14 cellular contexts compared by ENCODE assay signal in genomic region chr10:22657566-22658190, GRCh38. TPM values are rescaled to one million over a fixed set of nuclear protein-coding genes. Genes with fewer than 3 reads are reported as not detected.
DNase-seq lines count a peak whose midpoint lies in the region; ATAC-seq and TF ChIP-seq lines count a peak whose summit lies in the region.
"Had no signal": no experiment of that assay in that cellular context is flagged by ENCODE, and none has a peak within 500 bp of the region (broad histone marks: within the 10 kb centered on the region; RNA-seq: fewer than 3 reads in every experiment).

No MANE protein-coding gene starts in this region.

- peaks cover 0 to 20% (median 6%) of the 10 kb centered on the region in 3 donors for H3K36me3 Mint-ChIP-seq in CD8-positive, alpha-beta memory T cell
- H3K36me3 Mint-ChIP-seq in IgD-negative memory B cell (peaks cover 7% of the 10 kb centered on the region), nephron progenitor cell (ENCODE audit: low read depth) (peaks cover 6% of the 10 kb centered on the region)

- H2AFZ ChIP-seq in Karpas-422 (ENCODE audit: low read length): no peak overlapping the region

- H3K4me1 ChIP-seq in CD8-positive, alpha-beta memory T cell (ENCODE audit: insufficient read depth, low read length): peaks cover 98% of the 10 kb centered on the region
- no peaks in the 10 kb centered on the region for H3K4me1 ChIP-seq in Karpas-422 (ENCODE audit: low read length)
- H3K4me1 ChIP-seq: HAP-1 had no signal

- peak overlapping the region; percentile 78 to 99 (median 93) for H3K27ac Mint-ChIP-seq in CD8-positive, alpha-beta memory T cell
- H3K27ac Mint-ChIP-seq in IgD-negative memory B cell: peak overlapping the region; percentile 32 to 90 (median 86)
- peak overlapping the region; percentile 70 for H3K27ac Mint-ChIP-seq in nephron progenitor cell

- H3K27ac ChIP-seq in CD8-positive, alpha-beta memory T cell (ENCODE audit: low read depth, low read length): no peak overlapping the region
- no peak overlapping the region for H3K27ac ChIP-seq in Karpas-422 (ENCODE audit: low read length)
- H3K27ac ChIP-seq: lower lobe of right lung had no signal

- no peaks in the 10 kb centered on the region for H3K27me3 ChIP-seq in CD8-positive, alpha-beta memory T cell (ENCODE audit: insufficient read depth, low read length, poor library complexity, severe bottlenecking)
- no peaks in the 10 kb centered on the region for H3K27me3 ChIP-seq in Karpas-422 (ENCODE audit: low read length)

- peaks cover 92 to 100% (median 99%) of the 10 kb centered on the region in 3 donors for H3K4me1 Mint-ChIP-seq in CD8-positive, alpha-beta memory T cell
- peaks cover 66 to 78% (median 77%) of the 10 kb centered on the region in 3 donors for H3K4me1 Mint-ChIP-seq in IgD-negative memory B cell
- peaks cover 95% of the 10 kb centered on the region for H3K4me1 Mint-ChIP-seq in nephron progenitor cell

- H3K9me2 ChIP-seq in Karpas-422 (replicated peaks; ENCODE audit: insufficient read depth, low read length): no peaks in the 10 kb centered on the region

- ATAC-seq in HG03520 (IDR thresholded peaks at IDR 0.05; ENCODE audit: unreplicated experiment): no peak

- H3K4me3 Mint-ChIP-seq in CD8-positive, alpha-beta memory T cell: peak overlapping the region; percentile 60 to 90 (median 82)
- peak overlapping the region in 3 of 4 donors; percentile 51 to 71 (median 69) for H3K4me3 Mint-ChIP-seq in IgD-negative memory B cell
- no peak overlapping the region for H3K4me3 Mint-ChIP-seq in nephron progenitor cell

- no peak for TF ChIP-seq CTCF in cardiac fibroblast (IDR thresholded peaks at IDR 0.05; ENCODE audit: low read depth, low read length)
- no peak for TF ChIP-seq CTCF in nephron progenitor cell (IDR thresholded peaks at IDR 0.05)
- no peak for TF ChIP-seq CTCF in GM10266 (IDR thresholded peaks at IDR 0.05; ENCODE audit: control insufficient read depth, insufficient read depth, low read depth, missing control alignments)

- no peaks in the 10 kb centered on the region for H3K79me2 ChIP-seq in Karpas-422 (ENCODE audit: low read length)

- H3K27me3 Mint-ChIP-seq in CD8-positive, alpha-beta memory T cell: no peaks in the 10 kb centered on the region
- H3K27me3 Mint-ChIP-seq in IgD-negative memory B cell (no peaks in the 10 kb centered on the region), nephron progenitor cell (ENCODE audit: low read depth, poor library complexity) (peaks cover 2% of the 10 kb centered on the region)

- H3K36me3 ChIP-seq in CD8-positive, alpha-beta memory T cell (ENCODE audit: insufficient read depth, low read length): no peaks in the 10 kb centered on the region
- no peaks in the 10 kb centered on the region for H3K36me3 ChIP-seq in Karpas-422 (ENCODE audit: insufficient read depth, low read length)
- H3K36me3 ChIP-seq: HAP-1, lower lobe of right lung had no signal

- no peaks in the 10 kb centered on the region for H3K9me3 Mint-ChIP-seq in CD8-positive, alpha-beta memory T cell
- H3K9me3 Mint-ChIP-seq in IgD-negative memory B cell (no peaks in the 10 kb centered on the region), nephron progenitor cell (no peaks in the 10 kb centered on the region)

- CTCF ChIA-PET in CD8-positive, alpha-beta memory T cell (lab: Charles Lee): interaction anchor here (0.6 to 3.7 kb wide), 8 partner anchors 11 to 327 kb away, joined by 3 to 14 read pairs (median 4); no protein-coding TSS in a partner anchor

- no peak for DNase-seq in CD8-positive, alpha-beta memory T cell
- DNase-seq in cardiac fibroblast (ENCODE audit: low read depth in 2 of 2): peak; percentile 76
- no peak for DNase-seq in nephron progenitor cell
- DNase-seq in Karpas-422: no peak
- no peak for DNase-seq in GM10266 (ENCODE audit: extremely low spot score)
- DNase-seq: effector CD8-positive, alpha-beta T cell; lower lobe of right lung; NCI-H1436 treated with DMSO at 0.1 percent for 48 hours; NCI-H748 treated with DMSO at 0.1 percent for 48 hours; SIG-M5; stimulated activated CD4-positive, alpha-beta T cell treated with anti-CD3 and anti-CD28 coated beads, Interleukin-4, amount 100 ng/mL, for 4 hours had no signal

- POLR2A ChIA-PET in CD8-positive, alpha-beta memory T cell (lab: Charles Lee): interaction anchor here (0.6 to 2.0 kb wide), 6 partner anchors 10 to 56 kb away, joined by 3 to 10 read pairs (median 4); partner anchors contain the start of gene PIP4K2A

- no peak overlapping the region for H3K4me2 ChIP-seq in Karpas-422 (ENCODE audit: low read depth, low read length, poor library complexity, severe bottlenecking)

- no peak overlapping the region for H3K9ac ChIP-seq in Karpas-422 (ENCODE audit: low read length)

- peaks cover 60% of the 10 kb centered on the region for H4K20me1 ChIP-seq in Karpas-422 (ENCODE audit: insufficient read depth, low read depth, low read length)

- no peaks in the 10 kb centered on the region for H3K9me3 ChIP-seq in CD8-positive, alpha-beta memory T cell (ENCODE audit: low read length)
- no peaks in the 10 kb centered on the region for H3K9me3 ChIP-seq in Karpas-422 (ENCODE audit: low read length)
- H3K9me3 ChIP-seq: HAP-1, lower lobe of right lung had no signal

- H3K4me3 ChIP-seq in CD8-positive, alpha-beta memory T cell (ENCODE audit: low read length): peak overlapping the region; percentile 12
- H3K4me3 ChIP-seq in cardiac fibroblast (replicated peaks in 1 of 2; ENCODE audit: low read depth in 2 of 2, low read length in 2 of 2) (no peak overlapping the region), Karpas-422 (ENCODE audit: low read length) (no peak overlapping the region)
- H3K4me3 ChIP-seq: HAP-1, lower lobe of right lung had no signal

RNA-seq across cellular contexts. Expression of gene PIP4K2A, which starts 56.7 kb away (rescaled TPM):
- total RNA-seq in CD8-positive, alpha-beta memory T cell: 100 to 1,000 TPM; 116 to 130 TPM
- polyA plus RNA-seq in CD8-positive, alpha-beta memory T cell: 120 TPM
- polyA plus RNA-seq in IgD-negative memory B cell: 43.2 TPM
- total RNA-seq in Karpas-422 (2014; rRNA removed; shearing (Covaris generic); ENCODE audit: low replicate concordance): 32.6 and 33.1 TPM in 2 replicates

Comparison
In these comparisons a context has a peak if more than half of its experiments do, and no peak if none do; other contexts are left out.
1. DNase-seq: peak in cardiac fibroblast (2 of 2); none in CD8-positive, alpha-beta memory T cell (0 of 5), nephron progenitor cell (single experiment), Karpas-422 (single experiment) and GM10266 (single experiment).
2. Peak in every context shown above with its lines, with median percentiles within 50 percentile points of each other: H3K27ac Mint-ChIP-seq.